Comparison of ENCODE assay signal across 29 cellular contexts in the genomic region with DNA sequence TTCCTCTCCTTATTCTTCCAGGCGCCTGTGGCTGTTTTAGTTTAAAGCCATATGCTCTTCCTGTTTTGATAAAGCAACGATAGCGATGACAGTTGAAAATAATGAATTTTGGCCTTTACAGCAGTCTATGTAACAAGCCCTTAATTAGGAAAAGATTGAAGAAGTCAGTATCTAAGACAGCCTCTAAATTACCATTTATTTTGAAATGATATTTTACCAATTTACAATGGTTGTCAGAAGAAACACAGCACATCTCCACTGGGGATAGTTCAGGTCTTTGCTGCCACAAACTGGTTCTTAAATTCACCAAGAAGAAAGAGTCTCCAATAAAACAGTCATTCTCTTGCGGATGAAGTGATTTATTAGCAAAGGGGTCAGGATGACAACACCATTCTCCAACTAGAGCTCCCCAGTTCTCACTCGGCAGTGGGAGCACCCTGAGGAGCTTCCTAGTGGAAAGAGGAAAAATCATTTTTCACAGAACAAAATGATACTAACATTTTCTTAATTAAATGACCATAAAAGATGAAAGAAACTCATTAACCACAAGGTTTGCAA.
"Had no signal": no experiment of that assay in that cellular context is flagged by ENCODE, and none has a peak within 500 bp of the region (broad histone marks: within the 10 kb centered on the region; RNA-seq: fewer than 3 reads in every experiment).

No MANE protein-coding gene starts in this region.

- H3K4me1 ChIP-seq: Peyer's patch, SJSA1 had no signal

- H3K27me3 ChIP-seq: Peyer's patch, SJSA1 had no signal

- H3K36me3 ChIP-seq: Peyer's patch had no signal

- ATAC-seq: activated CD8-positive, alpha-beta memory T cell treated with anti-CD3 and anti-CD28 coated beads, Interleukin-2, amount 10 ng/mL, durations not matched to agents 7 days and 5 days; activated naive CD8-positive, alpha-beta T cell treated with anti-CD3 and anti-CD28 coated beads, Interleukin-2, amount 50 U/mL, for 24 hours; PC-3 had no signal

- H3K4me3 ChIP-seq: Peyer's patch, SJSA1 had no signal

- FAIRE-seq: bronchial epithelial cell had no signal

- DNase-seq: activated B cell treated with CpG ODN at 0.5 μM for 24 hours; activated CD4-positive, alpha-beta memory T cell treated with anti-CD3 and anti-CD28 coated beads, Interleukin-2, amount 10 ng/mL, durations not matched to agents 7 days and 5 days; activated CD4-positive, alpha-beta T cell treated with anti-CD3 and anti-CD28 coated beads for 4 hours; activated CD4-positive, alpha-beta T cell treated with anti-CD3 and anti-CD28 coated beads, Interleukin-2, amount 50 U/mL, for 1 hour; activated CD4-positive, CD25-positive, alpha-beta regulatory T cell treated with anti-CD3 and anti-CD28 coated beads, Interleukin-2, amount 50 U/mL, for 72 hours; activated CD8-positive, alpha-beta memory T cell treated with anti-CD3 and anti-CD28 coated beads for 24 hours; activated CD8-positive, alpha-beta memory T cell treated with anti-CD3 and anti-CD28 coated beads, Interleukin-2, amount 10 ng/mL, durations not matched to agents 7 days and 5 days; activated CD8-positive, alpha-beta memory T cell treated with anti-CD3 and anti-CD28 coated beads, Interleukin-2, amount 50 U/mL, for 48 hours; activated effector memory CD4-positive, alpha-beta T cell treated with Interleukin-2 at 50 U/mL for 16 hours; activated naive CD4-positive, alpha-beta T cell treated with anti-CD3 and anti-CD28 coated beads, Interleukin-2, amount 10 ng/mL, durations not matched to agents 7 days and 5 days; activated naive CD8-positive, alpha-beta T cell treated with anti-CD3 and anti-CD28 coated beads, Interleukin-2, amount 50 U/mL, for 24 hours; activated T-cell treated with anti-CD3 and anti-CD28 coated beads, Interleukin-2, amount 50 U/mL, for 48 hours; anterior cingulate cortex; central memory CD4-positive, alpha-beta T cell; NCI-H1092 treated with DMSO at 0.1 percent for 48 hours; NCI-H1417; NCI-H1930; NCI-H2081 treated with DMSO at 0.1 percent for 48 hours; NCI-H226; NCI-H524 treated with DMSO at 0.1 percent for 48 hours; NCI-H748 treated with DMSO at 0.1 percent for 48 hours; NK-92 treated with Interleukin-12 subunit alpha and Interleukin-12 subunit beta, amount 100 ng/mL, for 24 hours; PC-3; Peyer's patch; RPMI8226; SHP77 treated with DMSO at 0.1 percent for 48 hours had no signal

- H3K9me3 ChIP-seq: Peyer's patch, SJSA1 had no signal

- H3K27ac ChIP-seq: Peyer's patch, SJSA1, VCaP had no signal
